Comparison of ENCODE assay signal across 1 cellular context in the genomic region with DNA sequence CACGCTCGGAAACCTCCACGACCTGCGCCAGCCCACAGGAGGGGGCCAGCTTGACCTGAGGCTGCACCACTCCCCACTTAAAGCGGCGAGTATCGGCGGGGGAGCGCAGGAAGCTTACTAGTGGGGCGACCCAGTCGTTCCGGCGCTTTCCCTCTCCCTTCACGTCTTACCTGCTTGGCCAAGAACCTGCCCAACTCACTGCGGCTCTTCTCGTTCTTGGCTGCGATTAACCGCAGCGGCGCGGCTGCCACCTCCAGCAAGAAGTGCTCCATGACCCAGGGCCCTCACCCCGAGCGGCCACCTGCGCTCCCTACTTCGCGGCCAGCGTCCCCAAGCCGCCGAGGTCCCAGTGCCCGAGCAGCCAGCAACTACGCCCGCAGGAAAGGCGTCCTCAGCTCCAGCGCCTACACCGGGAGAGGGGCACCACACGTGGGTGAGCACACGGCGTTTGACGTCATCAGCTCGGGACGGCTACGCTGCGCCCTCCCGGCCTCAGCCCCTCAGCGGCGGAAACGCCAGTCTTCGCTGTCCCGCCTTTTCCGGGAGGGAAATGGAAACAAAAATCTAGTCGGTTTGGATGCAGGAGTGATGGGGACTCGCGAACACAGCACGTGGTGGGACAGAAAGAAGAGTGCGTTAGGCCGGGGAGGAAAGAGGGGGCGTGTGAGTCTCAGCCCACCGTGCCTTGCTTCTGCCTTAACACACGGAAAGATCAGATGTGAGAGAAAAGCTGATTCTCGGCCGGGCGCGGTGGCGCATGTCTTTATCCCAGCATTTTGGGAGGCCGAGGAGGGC.
TF ChIP-seq lines count a peak whose summit lies in the region.

A gene with protein sequence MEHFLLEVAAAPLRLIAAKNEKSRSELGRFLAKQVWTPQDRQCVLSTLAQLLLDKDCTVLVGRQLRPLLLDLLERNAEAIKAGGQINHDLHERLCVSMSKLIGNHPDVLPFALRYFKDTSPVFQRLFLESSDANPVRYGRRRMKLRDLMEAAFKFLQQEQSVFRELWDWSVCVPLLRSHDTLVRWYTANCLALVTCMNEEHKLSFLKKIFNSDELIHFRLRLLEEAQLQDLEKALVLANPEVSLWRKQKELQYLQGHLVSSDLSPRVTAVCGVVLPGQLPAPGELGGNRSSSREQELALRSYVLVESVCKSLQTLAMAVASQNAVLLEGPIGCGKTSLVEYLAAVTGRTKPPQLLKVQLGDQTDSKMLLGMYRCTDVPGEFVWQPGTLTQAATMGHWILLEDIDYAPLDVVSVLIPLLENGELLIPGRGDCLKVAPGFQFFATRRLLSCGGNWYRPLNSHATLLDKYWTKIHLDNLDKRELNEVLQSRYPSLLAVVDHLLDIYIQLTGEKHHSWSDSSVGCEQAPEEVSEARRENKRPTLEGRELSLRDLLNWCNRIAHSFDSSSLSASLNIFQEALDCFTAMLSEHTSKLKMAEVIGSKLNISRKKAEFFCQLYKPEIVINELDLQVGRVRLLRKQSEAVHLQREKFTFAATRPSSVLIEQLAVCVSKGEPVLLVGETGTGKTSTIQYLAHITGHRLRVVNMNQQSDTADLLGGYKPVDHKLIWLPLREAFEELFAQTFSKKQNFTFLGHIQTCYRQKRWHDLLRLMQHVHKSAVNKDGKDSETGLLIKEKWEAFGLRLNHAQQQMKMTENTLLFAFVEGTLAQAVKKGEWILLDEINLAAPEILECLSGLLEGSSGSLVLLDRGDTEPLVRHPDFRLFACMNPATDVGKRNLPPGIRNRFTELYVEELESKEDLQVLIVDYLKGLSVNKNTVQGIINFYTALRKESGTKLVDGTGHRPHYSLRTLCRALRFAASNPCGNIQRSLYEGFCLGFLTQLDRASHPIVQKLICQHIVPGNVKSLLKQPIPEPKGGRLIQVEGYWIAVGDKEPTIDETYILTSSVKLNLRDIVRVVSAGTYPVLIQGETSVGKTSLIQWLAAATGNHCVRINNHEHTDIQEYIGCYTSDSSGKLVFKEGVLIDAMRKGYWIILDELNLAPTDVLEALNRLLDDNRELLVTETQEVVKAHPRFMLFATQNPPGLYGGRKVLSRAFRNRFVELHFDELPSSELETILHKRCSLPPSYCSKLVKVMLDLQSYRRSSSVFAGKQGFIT (N-terminal part only) (minus strand): TSS at position 459 of the 795 bp plus-strand sequence. CDS start 187 bp downstream, at position 272.

TF ChIP-seq in K562, 482 proteins besides CTCF, POLR2A, EP300 and RAD21 (continued from another document and continues in another):
- TF ChIP-seq, protein P1, sequence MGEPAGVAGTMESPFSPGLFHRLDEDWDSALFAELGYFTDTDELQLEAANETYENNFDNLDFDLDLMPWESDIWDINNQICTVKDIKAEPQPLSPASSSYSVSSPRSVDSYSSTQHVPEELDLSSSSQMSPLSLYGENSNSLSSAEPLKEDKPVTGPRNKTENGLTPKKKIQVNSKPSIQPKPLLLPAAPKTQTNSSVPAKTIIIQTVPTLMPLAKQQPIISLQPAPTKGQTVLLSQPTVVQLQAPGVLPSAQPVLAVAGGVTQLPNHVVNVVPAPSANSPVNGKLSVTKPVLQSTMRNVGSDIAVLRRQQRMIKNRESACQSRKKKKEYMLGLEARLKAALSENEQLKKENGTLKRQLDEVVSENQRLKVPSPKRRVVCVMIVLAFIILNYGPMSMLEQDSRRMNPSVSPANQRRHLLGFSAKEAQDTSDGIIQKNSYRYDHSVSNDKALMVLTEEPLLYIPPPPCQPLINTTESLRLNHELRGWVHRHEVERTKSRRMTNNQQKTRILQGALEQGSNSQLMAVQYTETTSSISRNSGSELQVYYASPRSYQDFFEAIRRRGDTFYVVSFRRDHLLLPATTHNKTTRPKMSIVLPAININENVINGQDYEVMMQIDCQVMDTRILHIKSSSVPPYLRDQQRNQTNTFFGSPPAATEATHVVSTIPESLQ (CRISPR knock-in tag; IDR thresholded peaks at IDR 0.05), result no peak
- TF ChIP-seq ETV1 (tag; conservative IDR thresholded peaks at IDR 0.05; ENCODE audit: low read depth) (peak; percentile 40), CBFA2T2 (conservative IDR thresholded peaks at IDR 0.05) (no peak; the same call in 1 of the 2 replicates), HIVEP1 (CRISPR knock-in tag; IDR thresholded peaks at IDR 0.05) (no peak), BCL6 (CRISPR knock-in tag; IDR thresholded peaks at IDR 0.05) (no peak), SAFB2 (IDR thresholded peaks at IDR 0.05; ENCODE audit: borderline replicate concordance, low read depth, low read length, severe bottlenecking) (no peak), MEIS2 (IDR thresholded peaks at IDR 0.05; ENCODE audit: partially characterized antibody) (no peak), SMARCA5 (IDR thresholded peaks at IDR 0.05) (no peak), TARDBP (IDR thresholded peaks at IDR 0.05) (no peak), ELF4 (CRISPR knock-in tag; IDR thresholded peaks at IDR 0.05) (no peak), HMGN3 (IDR thresholded peaks at IDR 0.05; ENCODE audit: borderline replicate concordance, extremely low read depth, insufficient read length, low read depth, low read length) (peak; percentile 66), KLF13 (tag; IDR thresholded peaks at IDR 0.05; ENCODE audit: borderline replicate concordance, low read depth) (no peak), TCF7L2 (IDR thresholded peaks at IDR 0.05; ENCODE audit: low read depth, low read length) (no peak)
- TF ChIP-seq, protein P2, sequence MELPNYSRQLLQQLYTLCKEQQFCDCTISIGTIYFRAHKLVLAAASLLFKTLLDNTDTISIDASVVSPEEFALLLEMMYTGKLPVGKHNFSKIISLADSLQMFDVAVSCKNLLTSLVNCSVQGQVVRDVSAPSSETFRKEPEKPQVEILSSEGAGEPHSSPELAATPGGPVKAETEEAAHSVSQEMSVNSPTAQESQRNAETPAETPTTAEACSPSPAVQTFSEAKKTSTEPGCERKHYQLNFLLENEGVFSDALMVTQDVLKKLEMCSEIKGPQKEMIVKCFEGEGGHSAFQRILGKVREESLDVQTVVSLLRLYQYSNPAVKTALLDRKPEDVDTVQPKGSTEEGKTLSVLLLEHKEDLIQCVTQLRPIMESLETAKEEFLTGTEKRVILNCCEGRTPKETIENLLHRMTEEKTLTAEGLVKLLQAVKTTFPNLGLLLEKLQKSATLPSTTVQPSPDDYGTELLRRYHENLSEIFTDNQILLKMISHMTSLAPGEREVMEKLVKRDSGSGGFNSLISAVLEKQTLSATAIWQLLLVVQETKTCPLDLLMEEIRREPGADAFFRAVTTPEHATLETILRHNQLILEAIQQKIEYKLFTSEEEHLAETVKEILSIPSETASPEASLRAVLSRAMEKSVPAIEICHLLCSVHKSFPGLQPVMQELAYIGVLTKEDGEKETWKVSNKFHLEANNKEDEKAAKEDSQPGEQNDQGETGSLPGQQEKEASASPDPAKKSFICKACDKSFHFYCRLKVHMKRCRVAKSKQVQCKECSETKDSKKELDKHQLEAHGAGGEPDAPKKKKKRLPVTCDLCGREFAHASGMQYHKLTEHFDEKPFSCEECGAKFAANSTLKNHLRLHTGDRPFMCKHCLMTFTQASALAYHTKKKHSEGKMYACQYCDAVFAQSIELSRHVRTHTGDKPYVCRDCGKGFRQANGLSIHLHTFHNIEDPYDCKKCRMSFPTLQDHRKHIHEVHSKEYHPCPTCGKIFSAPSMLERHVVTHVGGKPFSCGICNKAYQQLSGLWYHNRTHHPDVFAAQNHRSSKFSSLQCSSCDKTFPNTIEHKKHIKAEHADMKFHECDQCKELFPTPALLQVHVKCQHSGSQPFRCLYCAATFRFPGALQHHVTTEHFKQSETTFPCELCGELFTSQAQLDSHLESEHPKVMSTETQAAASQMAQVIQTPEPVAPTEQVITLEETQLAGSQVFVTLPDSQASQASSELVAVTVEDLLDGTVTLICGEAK (IDR thresholded peaks at IDR 0.05), result peak; percentile 94
- TF ChIP-seq, protein P2 (CRISPR knock-in tag; IDR thresholded peaks at IDR 0.05), result 0 out of 2 replicates have a peak, but pooled peaks have one; percentile 30
- TF ChIP-seq, protein P3, sequence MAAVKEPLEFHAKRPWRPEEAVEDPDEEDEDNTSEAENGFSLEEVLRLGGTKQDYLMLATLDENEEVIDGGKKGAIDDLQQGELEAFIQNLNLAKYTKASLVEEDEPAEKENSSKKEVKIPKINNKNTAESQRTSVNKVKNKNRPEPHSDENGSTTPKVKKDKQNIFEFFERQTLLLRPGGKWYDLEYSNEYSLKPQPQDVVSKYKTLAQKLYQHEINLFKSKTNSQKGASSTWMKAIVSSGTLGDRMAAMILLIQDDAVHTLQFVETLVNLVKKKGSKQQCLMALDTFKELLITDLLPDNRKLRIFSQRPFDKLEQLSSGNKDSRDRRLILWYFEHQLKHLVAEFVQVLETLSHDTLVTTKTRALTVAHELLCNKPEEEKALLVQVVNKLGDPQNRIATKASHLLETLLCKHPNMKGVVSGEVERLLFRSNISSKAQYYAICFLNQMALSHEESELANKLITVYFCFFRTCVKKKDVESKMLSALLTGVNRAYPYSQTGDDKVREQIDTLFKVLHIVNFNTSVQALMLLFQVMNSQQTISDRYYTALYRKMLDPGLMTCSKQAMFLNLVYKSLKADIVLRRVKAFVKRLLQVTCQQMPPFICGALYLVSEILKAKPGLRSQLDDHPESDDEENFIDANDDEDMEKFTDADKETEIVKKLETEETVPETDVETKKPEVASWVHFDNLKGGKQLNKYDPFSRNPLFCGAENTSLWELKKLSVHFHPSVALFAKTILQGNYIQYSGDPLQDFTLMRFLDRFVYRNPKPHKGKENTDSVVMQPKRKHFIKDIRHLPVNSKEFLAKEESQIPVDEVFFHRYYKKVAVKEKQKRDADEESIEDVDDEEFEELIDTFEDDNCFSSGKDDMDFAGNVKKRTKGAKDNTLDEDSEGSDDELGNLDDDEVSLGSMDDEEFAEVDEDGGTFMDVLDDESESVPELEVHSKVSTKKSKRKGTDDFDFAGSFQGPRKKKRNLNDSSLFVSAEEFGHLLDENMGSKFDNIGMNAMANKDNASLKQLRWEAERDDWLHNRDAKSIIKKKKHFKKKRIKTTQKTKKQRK (IDR thresholded peaks at IDR 0.05; ENCODE audit: borderline replicate concordance, low read depth, low read length), result no peak
- TF ChIP-seq, protein P4, sequence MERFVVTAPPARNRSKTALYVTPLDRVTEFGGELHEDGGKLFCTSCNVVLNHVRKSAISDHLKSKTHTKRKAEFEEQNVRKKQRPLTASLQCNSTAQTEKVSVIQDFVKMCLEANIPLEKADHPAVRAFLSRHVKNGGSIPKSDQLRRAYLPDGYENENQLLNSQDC (CRISPR knock-in tag; IDR thresholded peaks at IDR 0.05), result no peak
- TF ChIP-seq, protein P5, sequence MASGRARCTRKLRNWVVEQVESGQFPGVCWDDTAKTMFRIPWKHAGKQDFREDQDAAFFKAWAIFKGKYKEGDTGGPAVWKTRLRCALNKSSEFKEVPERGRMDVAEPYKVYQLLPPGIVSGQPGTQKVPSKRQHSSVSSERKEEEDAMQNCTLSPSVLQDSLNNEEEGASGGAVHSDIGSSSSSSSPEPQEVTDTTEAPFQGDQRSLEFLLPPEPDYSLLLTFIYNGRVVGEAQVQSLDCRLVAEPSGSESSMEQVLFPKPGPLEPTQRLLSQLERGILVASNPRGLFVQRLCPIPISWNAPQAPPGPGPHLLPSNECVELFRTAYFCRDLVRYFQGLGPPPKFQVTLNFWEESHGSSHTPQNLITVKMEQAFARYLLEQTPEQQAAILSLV (tag; IDR thresholded peaks at IDR 0.05), result no peak; the same call in 1 of the 2 replicates
- TF ChIP-seq, protein P6, sequence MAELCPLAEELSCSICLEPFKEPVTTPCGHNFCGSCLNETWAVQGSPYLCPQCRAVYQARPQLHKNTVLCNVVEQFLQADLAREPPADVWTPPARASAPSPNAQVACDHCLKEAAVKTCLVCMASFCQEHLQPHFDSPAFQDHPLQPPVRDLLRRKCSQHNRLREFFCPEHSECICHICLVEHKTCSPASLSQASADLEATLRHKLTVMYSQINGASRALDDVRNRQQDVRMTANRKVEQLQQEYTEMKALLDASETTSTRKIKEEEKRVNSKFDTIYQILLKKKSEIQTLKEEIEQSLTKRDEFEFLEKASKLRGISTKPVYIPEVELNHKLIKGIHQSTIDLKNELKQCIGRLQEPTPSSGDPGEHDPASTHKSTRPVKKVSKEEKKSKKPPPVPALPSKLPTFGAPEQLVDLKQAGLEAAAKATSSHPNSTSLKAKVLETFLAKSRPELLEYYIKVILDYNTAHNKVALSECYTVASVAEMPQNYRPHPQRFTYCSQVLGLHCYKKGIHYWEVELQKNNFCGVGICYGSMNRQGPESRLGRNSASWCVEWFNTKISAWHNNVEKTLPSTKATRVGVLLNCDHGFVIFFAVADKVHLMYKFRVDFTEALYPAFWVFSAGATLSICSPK (IDR thresholded peaks at IDR 0.05; ENCODE audit: borderline replicate concordance), result 0 out of 2 replicates have a peak, but pooled peaks have one; percentile 59
- TF ChIP-seq, protein P7, sequence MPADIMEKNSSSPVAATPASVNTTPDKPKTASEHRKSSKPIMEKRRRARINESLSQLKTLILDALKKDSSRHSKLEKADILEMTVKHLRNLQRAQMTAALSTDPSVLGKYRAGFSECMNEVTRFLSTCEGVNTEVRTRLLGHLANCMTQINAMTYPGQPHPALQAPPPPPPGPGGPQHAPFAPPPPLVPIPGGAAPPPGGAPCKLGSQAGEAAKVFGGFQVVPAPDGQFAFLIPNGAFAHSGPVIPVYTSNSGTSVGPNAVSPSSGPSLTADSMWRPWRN (IDR thresholded peaks at IDR 0.05; ENCODE audit: low read depth), result no peak
